ENCODE assay signal across 8 cellular contexts in the genomic region with DNA sequence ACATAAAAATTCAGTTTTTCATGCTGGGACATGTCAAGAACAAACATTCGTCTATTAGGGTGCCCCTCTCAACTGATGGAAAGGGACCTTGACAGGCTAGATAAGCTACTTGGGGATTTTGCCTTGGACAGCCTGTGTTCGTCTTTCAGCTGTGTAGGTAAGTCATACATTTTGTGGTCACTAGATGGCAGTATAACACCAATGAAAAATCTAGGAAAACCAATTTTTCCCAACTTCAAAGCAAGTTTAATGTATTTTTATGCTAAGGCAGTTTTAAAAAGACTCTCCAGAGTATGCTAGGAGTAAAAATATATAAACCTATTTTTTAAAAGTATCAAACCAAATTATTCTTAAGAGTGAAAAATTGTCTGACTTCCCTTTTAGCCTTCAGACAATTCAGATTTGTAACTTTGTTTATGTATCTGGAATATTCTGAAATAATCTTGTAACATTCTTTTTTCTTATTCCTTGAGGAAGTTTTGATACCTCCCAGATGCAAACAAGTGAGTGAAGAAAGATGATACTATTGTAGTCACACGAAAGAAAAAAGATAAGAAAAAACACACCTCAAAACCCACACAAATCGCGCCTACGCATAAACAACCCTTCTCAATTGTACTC.
DNase-seq lines count a peak whose midpoint lies in the region; ATAC-seq and TF ChIP-seq lines count a peak whose summit lies in the region.

No MANE protein-coding gene starts in this region.

- no peaks in the 10 kb centered on the region for H3K36me3 ChIP-seq in osteoblast (ENCODE audit: insufficient read depth, low read length)

- peaks cover 11% of the 10 kb centered on the region for H3K27me3 Mint-ChIP-seq in activated naive CD8-positive, alpha-beta T cell treated with anti-CD3 and anti-CD28 coated beads for 36 hours

- H3K27me3 ChIP-seq in osteoblast (ENCODE audit: insufficient read depth, low read length): no peaks in the 10 kb centered on the region

- no peaks in the 10 kb centered on the region for H3K79me2 ChIP-seq in osteoblast (ENCODE audit: insufficient read depth, low read length)

- TF ChIP-seq EP300 in Ishikawa (IDR thresholded peaks at IDR 0.05; ENCODE audit: borderline replicate concordance): no peak

- H3K4me1 Mint-ChIP-seq in activated naive CD8-positive, alpha-beta T cell treated with anti-CD3 and anti-CD28 coated beads for 36 hours: no peaks in the 10 kb centered on the region

- no peak overlapping the region for H2AFZ ChIP-seq in osteoblast (ENCODE audit: low read length)

- peak; percentile 85 for TF ChIP-seq RAD21 in Ishikawa (IDR thresholded peaks at IDR 0.05; ENCODE audit: low read depth)

- no peaks in the 10 kb centered on the region for H3K4me1 ChIP-seq in osteoblast (ENCODE audit: insufficient read depth, low read length)

- H3K36me3 Mint-ChIP-seq in activated naive CD8-positive, alpha-beta T cell treated with anti-CD3 and anti-CD28 coated beads for 36 hours: no peaks in the 10 kb centered on the region

- DNase-seq in DMS79 treated with DMSO at 0.1 percent for 48 hours (lab: John Stamatoyannopoulos, UW) (peak; percentile 41), SW480 (ENCODE audit: low spot score) (peak; percentile 33), fibroblast of the aortic adventitia (ENCODE audit: low read depth) (peak; percentile 81), osteoblast (ENCODE audit: insufficient read length, low spot score, missing footprints) (peak; percentile 3), lower leg skin (ENCODE audit: low spot score in 2 of 2) (no peak)
- no peak for DNase-seq in activated naive CD8-positive, alpha-beta T cell treated with anti-CD3 and anti-CD28 coated beads for 36 hours

- TF ChIP-seq CTCF in fibroblast of the aortic adventitia (IDR thresholded peaks at IDR 0.05; ENCODE audit: insufficient read depth, low read length): peak; percentile 53
- peak; percentile 62 for TF ChIP-seq CTCF in osteoblast (IDR thresholded peaks at IDR 0.05; ENCODE audit: extremely low read depth, low read depth, low read length)
- TF ChIP-seq CTCF in lower leg skin (IDR thresholded peaks at IDR 0.05): no peak

- H3K9me3 ChIP-seq in osteoblast (ENCODE audit: low read depth, low read length): no peaks in the 10 kb centered on the region

- no peaks in the 10 kb centered on the region for H3K9me3 Mint-ChIP-seq in activated naive CD8-positive, alpha-beta T cell treated with anti-CD3 and anti-CD28 coated beads for 36 hours

- no peaks in the 10 kb centered on the region for H4K20me1 ChIP-seq in osteoblast (ENCODE audit: insufficient read depth, low read length)

- no peak overlapping the region for H3K27ac Mint-ChIP-seq in activated naive CD8-positive, alpha-beta T cell treated with anti-CD3 and anti-CD28 coated beads for 36 hours

- H3K4me3 Mint-ChIP-seq in activated naive CD8-positive, alpha-beta T cell treated with anti-CD3 and anti-CD28 coated beads for 36 hours: no peak overlapping the region

- peak; percentile 61 for ATAC-seq in GM19463 (IDR thresholded peaks at IDR 0.05; ENCODE audit: unreplicated experiment)

- intact Hi-C loops in lower leg skin (cut with DNase I; ENCODE audit: low total_unique reads): loop anchor here (10.0 kb wide), 1 partner anchor 558 kb away; no protein-coding TSS in a partner anchor

- 55 to 62% methylated on average over 6 of the region's 6 CpGs for WGBS in lower leg skin, 2 donors

- H3K4me3 ChIP-seq in fibroblast of the aortic adventitia (ENCODE audit: low read depth, low read length): no peak overlapping the region
- no peak overlapping the region for H3K4me3 ChIP-seq in osteoblast (ENCODE audit: insufficient read depth, low read length)
- no peak overlapping the region for H3K4me3 ChIP-seq in lower leg skin (ENCODE audit: low read depth, poor library complexity, severe bottlenecking)

- no peak for TF ChIP-seq POLR2A in lower leg skin (IDR thresholded peaks at IDR 0.05)

- H3K4me2 ChIP-seq in osteoblast (ENCODE audit: insufficient read depth, low read length): no peak overlapping the region

- H3K27ac ChIP-seq in osteoblast (ENCODE audit: low read depth, low read length): no peak overlapping the region

TF ChIP-seq in Ishikawa, 13 proteins besides CTCF, POLR2A, EP300 and RAD21:
- no peak for TF ChIP-seq ZBTB7A (IDR thresholded peaks at IDR 0.05; ENCODE audit: low read depth)
- no peak for TF ChIP-seq CREB1 (IDR thresholded peaks at IDR 0.05; ENCODE audit: low read depth)

Comparison
In these comparisons a context has a peak if more than half of its experiments do, and no peak if none do; other contexts are left out.
1. DNase-seq: peak in DMS79 treated with DMSO at 0.1 percent for 48 hours (single experiment), SW480 (single experiment), fibroblast of the aortic adventitia (single experiment) and osteoblast (single experiment); none in lower leg skin (0 of 2) and activated naive CD8-positive, alpha-beta T cell treated with anti-CD3 and anti-CD28 coated beads for 36 hours (single experiment).
2. CTCF ChIP-seq: peak in fibroblast of the aortic adventitia (single experiment) and osteoblast (single experiment); none in lower leg skin (0 of 3).